In the genomic region with DNA sequence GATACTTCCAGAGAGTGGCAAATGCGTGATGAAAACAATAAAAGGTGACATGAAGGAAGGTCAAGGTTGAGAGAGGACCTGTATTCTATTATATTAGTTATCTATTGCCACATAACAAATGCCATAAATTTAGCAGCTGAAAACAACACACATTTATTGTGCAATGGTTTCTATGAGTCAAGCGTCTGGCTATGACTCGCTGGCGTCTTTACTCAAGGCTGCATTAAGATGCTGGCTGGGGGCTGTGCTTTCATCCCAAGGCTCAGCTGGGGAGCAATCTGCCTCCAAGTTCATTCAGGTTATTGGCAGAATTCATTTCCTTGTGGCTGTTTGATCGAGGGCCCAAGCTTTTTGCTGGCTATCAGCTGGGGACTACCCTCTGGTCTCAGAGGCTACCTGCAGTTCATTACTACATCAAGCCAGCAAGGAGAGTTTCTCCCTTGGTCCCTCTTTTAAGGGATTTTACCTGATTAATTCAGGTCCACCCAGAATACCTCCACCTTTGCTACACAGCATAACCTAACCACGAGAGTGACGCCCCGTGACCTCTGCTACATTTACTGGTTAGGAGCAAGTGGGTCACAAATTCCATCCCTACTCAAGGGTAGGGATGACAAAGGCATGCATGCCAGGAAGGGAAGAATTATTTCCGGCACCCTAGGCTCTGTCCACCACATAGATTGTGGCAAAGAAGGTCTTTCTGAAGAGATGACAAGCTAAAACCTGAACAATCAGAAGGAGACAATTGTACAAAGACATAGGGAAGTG, we compare ENCODE assay signal across 12 cellular contexts.
A peak's percentile ranks its signal among the peaks of the same experiment; 100 is the strongest.
DNase-seq lines count a peak whose midpoint lies in the region; ATAC-seq and TF ChIP-seq lines count a peak whose summit lies in the region.
"Had no signal": no experiment of that assay in that cellular context is flagged by ENCODE, and none has a peak within 500 bp of the region (broad histone marks: within the 10 kb centered on the region; RNA-seq: fewer than 3 reads in every experiment).

No MANE protein-coding gene starts in this region.

- H3K4me3 Mint-ChIP-seq in endothelial cell (ENCODE audit: unreplicated experiment), result no peak overlapping the region
- H3K4me3 Mint-ChIP-seq: activated CD4-positive, alpha-beta memory T cell treated with anti-CD3 and anti-CD28 coated beads, Interleukin-2, amount 10 ng/mL, durations not matched to agents 7 days and 5 days had no signal

- H3K9me3 Mint-ChIP-seq in endothelial cell (ENCODE audit: unreplicated experiment), result peaks cover 7% of the 10 kb centered on the region

- H3K36me3 Mint-ChIP-seq in endothelial cell (ENCODE audit: low read depth, unreplicated experiment), result peaks cover 16% of the 10 kb centered on the region

- H3K4me1 Mint-ChIP-seq in endothelial cell (ENCODE audit: unreplicated experiment), result peaks cover 16% of the 10 kb centered on the region
- H3K4me1 Mint-ChIP-seq: activated CD4-positive, alpha-beta memory T cell treated with anti-CD3 and anti-CD28 coated beads, Interleukin-2, amount 10 ng/mL, durations not matched to agents 7 days and 5 days had no signal

- DNase-seq in AG08395 (ENCODE audit: low spot score) (peak; percentile 86), HFF-Myc (ENCODE audit: extremely low read depth, low read depth) (peak; percentile 22), astrocyte of the spinal cord (ENCODE audit: low read depth, low spot score) (peak; percentile 88), kidney epithelial cell (ENCODE audit: low read depth) (peak; percentile 34), endothelial cell (ENCODE audit: low spot score) (no peak), NCI-H2171 treated with DMSO at 0.1 percent for 48 hours (lab: John Stamatoyannopoulos, UW) (no peak), NCI-H2029 treated with DMSO at 0.1 percent for 48 hours (lab: John Stamatoyannopoulos, UW) (no peak)
- DNase-seq: activated CD4-positive, alpha-beta memory T cell treated with anti-CD3 and anti-CD28 coated beads, Interleukin-2, amount 10 ng/mL, durations not matched to agents 7 days and 5 days had no signal

- peaks cover 5% of the 10 kb centered on the region for H3K27me3 Mint-ChIP-seq in endothelial cell (ENCODE audit: unreplicated experiment)
- H3K27me3 Mint-ChIP-seq: activated CD4-positive, alpha-beta memory T cell treated with anti-CD3 and anti-CD28 coated beads, Interleukin-2, amount 10 ng/mL, durations not matched to agents 7 days and 5 days had no signal

- H3K4me3 ChIP-seq in HFF-Myc (replicated peaks; ENCODE audit: low read depth, low read length), result no peak overlapping the region
- no peak overlapping the region for H3K4me3 ChIP-seq in astrocyte of the spinal cord (ENCODE audit: low read depth, low read length)
- H3K4me3 ChIP-seq in kidney epithelial cell (ENCODE audit: low read depth, low read length), result no peak overlapping the region
- H3K4me3 ChIP-seq: body of pancreas, pancreas, Peyer's patch had no signal

- H3K27ac Mint-ChIP-seq in endothelial cell (ENCODE audit: unreplicated experiment), result no peak overlapping the region
- H3K27ac Mint-ChIP-seq: activated CD4-positive, alpha-beta memory T cell treated with anti-CD3 and anti-CD28 coated beads, Interleukin-2, amount 10 ng/mL, durations not matched to agents 7 days and 5 days had no signal

- no peaks in the 10 kb centered on the region for H3K27me3 ChIP-seq in kidney epithelial cell (ENCODE audit: control insufficient read depth, insufficient read depth, low read length)
- H3K27me3 ChIP-seq: body of pancreas, pancreas, Peyer's patch had no signal

- no peak for TF ChIP-seq CTCF in HFF-Myc (IDR thresholded peaks at IDR 0.05; ENCODE audit: low read depth, low read length, missing control alignments)
- TF ChIP-seq CTCF in astrocyte of the spinal cord (IDR thresholded peaks at IDR 0.05; ENCODE audit: low read depth, low read length), result no peak
- no peak for TF ChIP-seq CTCF in kidney epithelial cell (IDR thresholded peaks at IDR 0.05; ENCODE audit: insufficient read depth, low read length, poor library complexity, severe bottlenecking)
- no peak for TF ChIP-seq CTCF in endothelial cell (IDR thresholded peaks at IDR 0.05; ENCODE audit: unreplicated experiment)

- H3K36me3 ChIP-seq in kidney epithelial cell (ENCODE audit: control insufficient read depth, insufficient read depth, low read length), result no peaks in the 10 kb centered on the region
- H3K36me3 ChIP-seq: pancreas, Peyer's patch had no signal

- no peak for ATAC-seq in GM18907 (IDR thresholded peaks at IDR 0.05; ENCODE audit: unreplicated experiment)
- ATAC-seq: body of pancreas had no signal

- in situ Hi-C loops in astrocyte of the spinal cord (cut with HindIII; ENCODE audit: low sequenced_read_pairs), result no loop called here

Comparison
In these comparisons a context has a peak if more than half of its experiments do, and no peak if none do; other contexts are left out.
1. DNase-seq: peak in AG08395 (single experiment), HFF-Myc (single experiment), astrocyte of the spinal cord (single experiment) and kidney epithelial cell (single experiment); none in endothelial cell (single experiment), NCI-H2171 treated with DMSO at 0.1 percent for 48 hours (single experiment) and NCI-H2029 treated with DMSO at 0.1 percent for 48 hours (single experiment).